Comparison of ENCODE assay signal across 11 cellular contexts in genomic region chr11:72617080-72617744, GRCh38. TPM values are rescaled to one million over a fixed set of nuclear protein-coding genes. Genes with fewer than 3 reads are reported as not detected.
DNase-seq lines count a peak whose midpoint lies in the region; ATAC-seq and TF ChIP-seq lines count a peak whose summit lies in the region.
"Had no signal": no experiment of that assay in that cellular context is flagged by ENCODE, and none has a peak within 500 bp of the region (broad histone marks: within the 10 kb centered on the region; RNA-seq: fewer than 3 reads in every experiment).

No MANE protein-coding gene starts in this region.

- no peaks in the 10 kb centered on the region for H3K36me3 Mint-ChIP-seq in activated CD8-positive, alpha-beta T cell treated with anti-CD3 and anti-CD28 coated beads for 36 hours (ENCODE audit: low read depth)

- CTCF ChIA-PET in activated CD8-positive, alpha-beta T cell treated with anti-CD3 and anti-CD28 coated beads for 36 hours (lab: Charles Lee): no interaction called here

- H3K4me1 ChIP-seq in heart left ventricle (peaks cover 0 to 54% (median 23%) of the 10 kb centered on the region in 12 donors), ovary (ENCODE audit: insufficient read depth) (peaks cover 5% of the 10 kb centered on the region)

- H3K36me3 ChIP-seq in heart left ventricle: no peaks in the 10 kb centered on the region
- no peaks in the 10 kb centered on the region for H3K36me3 ChIP-seq in ovary

- DNase-seq in AG20443 (ENCODE audit: low spot score) (peak; percentile 65), heart left ventricle (peak in 3 of 5 donors; percentile 43 to 69 (median 60)), ovary (peak in 3 of 5 donors; percentile 53 to 61 (median 57)), SK-N-DZ (ENCODE audit: low spot score) (no peak)
- no peak for DNase-seq in activated CD8-positive, alpha-beta T cell treated with anti-CD3 and anti-CD28 coated beads for 36 hours
- DNase-seq: activated T-cell treated with anti-CD3 and anti-CD28 coated beads, Interleukin-2, amount 50 U/mL, for 48 hours; AML-193; T-helper 2 cell had no signal

- no peak overlapping the region for H3K27ac Mint-ChIP-seq in activated CD8-positive, alpha-beta T cell treated with anti-CD3 and anti-CD28 coated beads for 36 hours

- H3K9me3 ChIP-seq in heart left ventricle (no peaks in the 10 kb centered on the region), ovary (no peaks in the 10 kb centered on the region)

- H3K4me1 Mint-ChIP-seq in activated CD8-positive, alpha-beta T cell treated with anti-CD3 and anti-CD28 coated beads for 36 hours (ENCODE audit: low read depth): peaks cover 21% of the 10 kb centered on the region

- no peak for TF ChIP-seq POLR2A in heart left ventricle (IDR thresholded peaks at IDR 0.05)
- TF ChIP-seq POLR2A in ovary (IDR thresholded peaks at IDR 0.05): no peak

- no peak for TF ChIP-seq EP300 in ovary (IDR thresholded peaks at IDR 0.05)

- POLR2A ChIA-PET in activated CD8-positive, alpha-beta T cell treated with anti-CD3 and anti-CD28 coated beads for 36 hours (lab: Charles Lee): no interaction called here

- intact Hi-C loops in heart left ventricle (cut with DNase I) (no loop called here), ovary (cut with DNase I) (no loop called here)
- intact Hi-C loops in activated CD8-positive, alpha-beta T cell treated with anti-CD3 and anti-CD28 coated beads for 36 hours (cut with micrococcal nuclease): no loop called here

- TF ChIP-seq CTCF in heart left ventricle (IDR thresholded peaks at IDR 0.05) (no peak), ovary (IDR thresholded peaks at IDR 0.05) (no peak)
- TF ChIP-seq CTCF in activated CD8-positive, alpha-beta T cell treated with anti-CD3 and anti-CD28 coated beads for 36 hours (IDR thresholded peaks at IDR 0.05): no peak

- H3K27ac ChIP-seq in heart left ventricle (peak overlapping the region in 3 of 12 donors; percentile 28 to 87 (median 45)), ovary (peak overlapping the region in 1 of 2 donors; percentile 33)

- peaks cover 9% of the 10 kb centered on the region for H3K27me3 Mint-ChIP-seq in activated CD8-positive, alpha-beta T cell treated with anti-CD3 and anti-CD28 coated beads for 36 hours

- no peaks in the 10 kb centered on the region for H3K9me3 Mint-ChIP-seq in activated CD8-positive, alpha-beta T cell treated with anti-CD3 and anti-CD28 coated beads for 36 hours

- no peak overlapping the region for H3K4me3 Mint-ChIP-seq in activated CD8-positive, alpha-beta T cell treated with anti-CD3 and anti-CD28 coated beads for 36 hours

- ATAC-seq in SK-N-SH treated with all-trans-retinoic acid at 6 μM for 48 hours (peak; percentile 25), heart left ventricle (peak; percentile 24 to 79 (median 68)), GM19035 (IDR thresholded peaks at IDR 0.05; ENCODE audit: unreplicated experiment) (no peak), HG03135 (IDR thresholded peaks at IDR 0.05; ENCODE audit: unreplicated experiment) (no peak)
- no peak for ATAC-seq in activated CD8-positive, alpha-beta T cell treated with anti-CD3 and anti-CD28 coated beads for 36 hours

- 48 to 61% (median 54%) methylated on average over 10 to 11 of the region's 11 CpGs for WGBS in heart left ventricle, 4 donors
- WGBS in ovary, 3 donors: 41 to 50% (median 49%) methylated on average over 11 of the region's 11 CpGs

- no peak overlapping the region for H3K4me3 ChIP-seq in heart left ventricle
- no peak overlapping the region for H3K4me3 ChIP-seq in ovary

- H3K27me3 ChIP-seq in heart left ventricle (peaks cover 0 to 16% (median 0%) of the 10 kb centered on the region in 9 donors), ovary (no peaks in the 10 kb centered on the region)

TF ChIP-seq in SK-N-SH treated with all-trans-retinoic acid at 6 μM for 48 hours, 23 proteins besides CTCF, POLR2A, EP300 and RAD21:
- TF ChIP-seq ZNF565 (CRISPR knock-in tag; conservative IDR thresholded peaks at IDR 0.05; ENCODE audit: low read depth) (no peak), ISL1 (CRISPR knock-in tag; IDR thresholded peaks at IDR 0.05) (no peak), TOX (CRISPR knock-in tag; IDR thresholded peaks at IDR 0.05; ENCODE audit: borderline replicate concordance) (no peak), ZFP3 (CRISPR knock-in tag; IDR thresholded peaks at IDR 0.05) (no peak), ZNF8 (CRISPR knock-in tag; IDR thresholded peaks at IDR 0.05) (no peak), ZNF70 (CRISPR knock-in tag; IDR thresholded peaks at IDR 0.05) (no peak), SNAI2 (CRISPR knock-in tag; IDR thresholded peaks at IDR 0.05) (no peak), ESRRG (CRISPR knock-in tag; IDR thresholded peaks at IDR 0.05) (no peak), CREB5 (CRISPR knock-in tag; IDR thresholded peaks at IDR 0.05; ENCODE audit: low read depth) (no peak), ARNTL (CRISPR knock-in tag; IDR thresholded peaks at IDR 0.05; ENCODE audit: borderline replicate concordance, low read depth) (no peak), ZC3H10 (CRISPR knock-in tag; IDR thresholded peaks at IDR 0.05) (no peak), BACH2 (CRISPR knock-in tag; IDR thresholded peaks at IDR 0.05; ENCODE audit: borderline replicate concordance) (no peak), ZFP30 (CRISPR knock-in tag; IDR thresholded peaks at IDR 0.05) (no peak), CSDC2 (CRISPR knock-in tag; IDR thresholded peaks at IDR 0.05) (no peak), OSR1 (CRISPR knock-in tag; IDR thresholded peaks at IDR 0.05) (no peak), TCF4 (CRISPR knock-in tag; IDR thresholded peaks at IDR 0.05; ENCODE audit: borderline replicate concordance) (no peak)

RNA-seq across cellular contexts. Expression of gene PDE2A, which starts 57.0 kb away (rescaled TPM):
- 10 to 100 TPM; 16.8 to 53.7 (median 23.7) TPM for total RNA-seq in heart left ventricle
- polyA plus RNA-seq in heart left ventricle: 10 to 100 TPM; 23.2 to 24.1 TPM
- 10 to 100 TPM in 6 of 7 donors, 1 to 10 TPM in 1; 8.3 to 28.8 (median 11.4) TPM for total RNA-seq in ovary
- 10 to 100 TPM; 17.6 to 44.0 TPM for polyA plus RNA-seq in ovary
- total RNA-seq in activated CD8-positive, alpha-beta T cell treated with anti-CD3 and anti-CD28 coated beads for 36 hours: under 1 TPM; 0.14 to 0.72 TPM
- polyA plus RNA-seq in SK-N-DZ (2014; cell fraction: cytosol; rRNA removed): 8.2 and 12.9 TPM in 2 replicates
- 45.4 and 47.9 TPM in 2 replicates for polyA plus RNA-seq in SK-N-DZ (2014; cell fraction: nucleus; rRNA removed)

Comparison
In these comparisons a context has a peak if more than half of its experiments do, and no peak if none do; other contexts are left out.
1. DNase-seq: peak in AG20443 (single experiment), heart left ventricle (3 of 5) and ovary (3 of 5); none in activated CD8-positive, alpha-beta T cell treated with anti-CD3 and anti-CD28 coated beads for 36 hours (single experiment) and SK-N-DZ (single experiment).
2. ATAC-seq: peak in SK-N-SH treated with all-trans-retinoic acid at 6 μM for 48 hours (single experiment) and heart left ventricle (4 of 4); none in activated CD8-positive, alpha-beta T cell treated with anti-CD3 and anti-CD28 coated beads for 36 hours (single experiment), GM19035 (single experiment) and HG03135 (single experiment).
3. RNA of gene PDE2A, which starts 57.0 kb away (total RNA-seq): 16.8 to 53.7 TPM in heart left ventricle and 8.3 to 28.8 TPM in ovary; 0.14 to 0.72 TPM in activated CD8-positive, alpha-beta T cell treated with anti-CD3 and anti-CD28 coated beads for 36 hours; every median in the first group is over 4 times any median in the second.